ENCODE assay signal across 27 cellular contexts in genomic region chr10:4485611-4486010, GRCh38.
"Had no signal": no experiment of that assay in that cellular context is flagged by ENCODE, and none has a peak within 500 bp of the region (broad histone marks: within the 10 kb centered on the region; RNA-seq: fewer than 3 reads in every experiment).

No MANE protein-coding gene starts in this region.

- H3K4me3 Mint-ChIP-seq: stimulated activated memory B cell treated with anti-CD40 and anti-IgM and Interleukin-4, amounts not matched to agents 10 μg/mL and 1 μg/mL and 100 μg/mL, for 72 hours; stimulated activated naive B cell treated with anti-CD40 and anti-IgM and Interleukin-4, amounts not matched to agents 10 μg/mL and 1 μg/mL and 100 μg/mL, for 72 hours; stimulated activated naive CD8-positive, alpha-beta T cell treated with anti-CD3 and anti-CD28 coated beads, Interleukin-15, amount 100 ng/mL, for 72 hours; stimulated activated naive CD8-positive, alpha-beta T cell treated with anti-CD3 and anti-CD28 coated beads, Interleukin-15, Interleukin-2, amounts not matched to agents 100 ng/mL and 50 ng/mL, for 24 hours; type B pancreatic cell had no signal

- H3K27ac Mint-ChIP-seq: stimulated activated memory B cell treated with anti-CD40 and anti-IgM and Interleukin-4, amounts not matched to agents 10 μg/mL and 1 μg/mL and 100 μg/mL, for 72 hours; stimulated activated naive B cell treated with anti-CD40 and anti-IgM and Interleukin-4, amounts not matched to agents 10 μg/mL and 1 μg/mL and 100 μg/mL, for 72 hours; stimulated activated naive CD8-positive, alpha-beta T cell treated with anti-CD3 and anti-CD28 coated beads, Interleukin-15, Interleukin-2, amounts not matched to agents 100 ng/mL and 50 ng/mL, for 24 hours; type B pancreatic cell had no signal

- DNase-seq: stimulated activated CD4-positive, alpha-beta T cell treated with anti-CD3 and anti-CD28 coated beads, Interleukin-2, amount 100 ng/mL, for 48 hours; stimulated activated CD4-positive, alpha-beta T cell treated with anti-CD3 and anti-CD28 coated beads, Interleukin-4, amount 100 ng/mL, for 1 hour; stimulated activated CD4-positive, alpha-beta T cell treated with anti-CD3 and anti-CD28 coated beads, Interleukin-4, amount 100 ng/mL, for 24 hours; stimulated activated CD4-positive, alpha-beta T cell treated with anti-CD3 and anti-CD28 coated beads, Interleukin-4, amount 100 ng/mL, for 4 hours; stimulated activated CD8-positive, alpha-beta memory T cell treated with anti-CD3 and anti-CD28 coated beads, Interleukin-4, amount 100 ng/mL, for 48 hours; stimulated activated naive B cell treated with anti-CD40 and anti-IgM and Interleukin-4, amounts not matched to agents 10 μg/mL and 1 μg/mL and 100 μg/mL, for 72 hours; stimulated activated naive CD4-positive, alpha-beta T cell; stimulated activated naive CD4-positive, alpha-beta T cell treated with Interleukin-2 at 50 U/mL for 16 hours; stimulated activated naive CD8-positive, alpha-beta T cell treated with anti-CD3 and anti-CD28 coated beads, Interleukin-15, amount 100 ng/mL, for 72 hours; stimulated activated naive CD8-positive, alpha-beta T cell treated with anti-CD3 and anti-CD28 coated beads, Interleukin-15, Interleukin-2, amounts not matched to agents 100 U/mL and 50 U/mL, for 24 hours; stomach; substantia nigra; testis; thyroid gland; tibial artery; transverse colon; trophoblast cell; upper lobe of left lung; upper lobe of right lung; uterus had no signal

- H3K27me3 ChIP-seq: stomach, suprapubic skin, testis, thyroid gland, tibial artery, tibial nerve, transverse colon, upper lobe of left lung, upper lobe of right lung, uterus, vagina had no signal

- H3K9me3 Mint-ChIP-seq: stimulated activated memory B cell treated with anti-CD40 and anti-IgM and Interleukin-4, amounts not matched to agents 10 μg/mL and 1 μg/mL and 100 μg/mL, for 72 hours; stimulated activated naive B cell treated with anti-CD40 and anti-IgM and Interleukin-4, amounts not matched to agents 10 μg/mL and 1 μg/mL and 100 μg/mL, for 72 hours; stimulated activated naive CD8-positive, alpha-beta T cell treated with anti-CD3 and anti-CD28 coated beads, Interleukin-15, amount 100 ng/mL, for 72 hours; stimulated activated naive CD8-positive, alpha-beta T cell treated with anti-CD3 and anti-CD28 coated beads, Interleukin-15, Interleukin-2, amounts not matched to agents 100 ng/mL and 50 ng/mL, for 24 hours; type B pancreatic cell had no signal

- H3K36me3 Mint-ChIP-seq: stimulated activated memory B cell treated with anti-CD40 and anti-IgM and Interleukin-4, amounts not matched to agents 10 μg/mL and 1 μg/mL and 100 μg/mL, for 72 hours; stimulated activated naive B cell treated with anti-CD40 and anti-IgM and Interleukin-4, amounts not matched to agents 10 μg/mL and 1 μg/mL and 100 μg/mL, for 72 hours; type B pancreatic cell had no signal

- H3K4me1 ChIP-seq: stomach, suprapubic skin, testis, thyroid gland, tibial artery, tibial nerve, transverse colon, upper lobe of left lung, upper lobe of right lung, uterus, vagina had no signal

- H3K36me3 ChIP-seq: stomach, suprapubic skin, thoracic aorta, thyroid gland, tibial artery, tibial nerve, transverse colon, upper lobe of left lung, upper lobe of right lung, uterus, vagina had no signal

- H3K27ac ChIP-seq: stomach, suprapubic skin, testis, thoracic aorta, thyroid gland, tibial artery, tibial nerve, transverse colon, upper lobe of left lung, upper lobe of right lung, uterus, vagina had no signal

- H3K4me1 Mint-ChIP-seq: stimulated activated memory B cell treated with anti-CD40 and anti-IgM and Interleukin-4, amounts not matched to agents 10 μg/mL and 1 μg/mL and 100 μg/mL, for 72 hours; stimulated activated naive CD8-positive, alpha-beta T cell treated with anti-CD3 and anti-CD28 coated beads, Interleukin-15, amount 100 ng/mL, for 72 hours had no signal

- ATAC-seq: stimulated activated memory B cell treated with anti-CD40 and anti-IgM and Interleukin-4, amounts not matched to agents 10 μg/mL and 1 μg/mL and 100 μg/mL, for 72 hours; stimulated activated naive B cell treated with anti-CD40 and anti-IgM and Interleukin-4, amounts not matched to agents 10 μg/mL and 1 μg/mL and 100 μg/mL, for 72 hours; stimulated activated naive CD8-positive, alpha-beta T cell treated with anti-CD3 and anti-CD28 coated beads, Interleukin-15, amount 100 ng/mL, for 72 hours; stimulated activated naive CD8-positive, alpha-beta T cell treated with anti-CD3 and anti-CD28 coated beads, Interleukin-15, Interleukin-2, amounts not matched to agents 100 U/mL and 50 U/mL, for 24 hours; upper lobe of right lung had no signal

- H3K9me3 ChIP-seq: stomach, suprapubic skin, testis, thoracic aorta, thyroid gland, tibial artery, tibial nerve, transverse colon, upper lobe of left lung, upper lobe of right lung, uterus, vagina had no signal

- H3K4me3 ChIP-seq: stomach, suprapubic skin, testis, thoracic aorta, thyroid gland, tibial artery, tibial nerve, transverse colon, upper lobe of left lung, upper lobe of right lung, uterus, vagina had no signal
